In the genomic region with DNA sequence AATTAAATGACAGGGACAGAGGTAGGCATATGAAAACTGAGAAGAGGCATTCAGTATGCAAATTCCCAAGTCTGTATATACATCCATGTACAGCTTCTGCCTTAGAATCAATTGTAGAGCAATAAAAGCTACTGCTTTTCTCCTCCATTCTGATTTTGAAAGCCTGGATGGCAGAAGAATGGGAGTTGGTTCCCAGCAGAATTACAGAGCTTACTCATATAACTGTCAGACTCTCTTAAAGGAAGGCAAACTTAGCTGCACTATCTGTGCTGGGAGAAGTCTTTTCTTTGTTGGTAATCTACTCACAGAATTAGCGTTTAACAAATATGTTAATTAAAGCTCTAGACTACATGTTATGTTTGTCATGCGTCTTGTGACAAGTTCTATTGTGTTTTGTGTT, we compare ENCODE assay signal across 31 cellular contexts.
"Had no signal": no experiment of that assay in that cellular context is flagged by ENCODE, and none has a peak within 500 bp of the region (broad histone marks: within the 10 kb centered on the region; RNA-seq: fewer than 3 reads in every experiment).

No MANE protein-coding gene starts in this region.

- H3K9me3 Mint-ChIP-seq: brain had no signal

- H3K27me3 Mint-ChIP-seq: activated CD4-positive, alpha-beta memory T cell treated with anti-CD3 and anti-CD28 coated beads for 36 hours; activated CD4-positive, alpha-beta T cell treated with anti-CD3 and anti-CD28 coated beads, Interleukin-2, amount 10 ng/mL, durations not matched to agents 24 days and 14 days; activated naive CD4-positive, alpha-beta T cell treated with anti-CD3 and anti-CD28 coated beads, Interleukin-2, amount 10 ng/mL, durations not matched to agents 7 days and 5 days; activated naive CD8-positive, alpha-beta T cell treated with anti-CD3 and anti-CD28 coated beads, Interleukin-2, amount 10 ng/mL, durations not matched to agents 7 days and 5 days; brain; T-helper 17 cell had no signal

- H3K79me2 ChIP-seq: hepatocyte had no signal

- H3K4me1 Mint-ChIP-seq: activated CD4-positive, alpha-beta T cell treated with anti-CD3 and anti-CD28 coated beads, Interleukin-2, amount 10 ng/mL, durations not matched to agents 24 days and 14 days; activated naive CD4-positive, alpha-beta T cell treated with anti-CD3 and anti-CD28 coated beads, Interleukin-2, amount 10 ng/mL, durations not matched to agents 7 days and 5 days; activated naive CD8-positive, alpha-beta T cell treated with anti-CD3 and anti-CD28 coated beads, Interleukin-2, amount 10 ng/mL, durations not matched to agents 7 days and 5 days; immature natural killer cell; natural killer cell; T-helper 17 cell had no signal

- H3K36me3 ChIP-seq: ascending aorta, cardiac muscle cell, colonic mucosa, gastroesophageal sphincter, pancreas, right atrium auricular region, spleen, tibial nerve, WERI-Rb-1 had no signal

- H3K27ac Mint-ChIP-seq: activated CD4-positive, alpha-beta memory T cell treated with anti-CD3 and anti-CD28 coated beads for 36 hours; activated CD4-positive, alpha-beta T cell treated with anti-CD3 and anti-CD28 coated beads, Interleukin-2, amount 10 ng/mL, durations not matched to agents 24 days and 14 days; activated naive CD4-positive, alpha-beta T cell treated with anti-CD3 and anti-CD28 coated beads, Interleukin-2, amount 10 ng/mL, durations not matched to agents 7 days and 5 days; activated naive CD8-positive, alpha-beta T cell treated with anti-CD3 and anti-CD28 coated beads, Interleukin-2, amount 10 ng/mL, durations not matched to agents 7 days and 5 days; immature natural killer cell; natural killer cell; T-helper 17 cell had no signal

- H3K27me3 ChIP-seq: ascending aorta, cardiac muscle cell, colonic mucosa, gastroesophageal sphincter, hepatocyte, pancreas, right atrium auricular region, spleen, tibial nerve had no signal

- H3K4me3 ChIP-seq: ascending aorta, cardiac muscle cell, colonic mucosa, gastroesophageal sphincter, hepatocyte, pancreas, psoas muscle, right atrium auricular region, spleen, tibial nerve had no signal

- H3K27ac ChIP-seq: ascending aorta, cardiac muscle cell, colonic mucosa, gastroesophageal sphincter, hepatocyte, pancreas, psoas muscle, right atrium auricular region, spleen, tibial nerve, WERI-Rb-1 had no signal

- H3K4me1 ChIP-seq: ascending aorta, colonic mucosa, gastroesophageal sphincter, pancreas, psoas muscle, right atrium auricular region, spleen had no signal

- H3K4me3 Mint-ChIP-seq: activated CD4-positive, alpha-beta memory T cell treated with anti-CD3 and anti-CD28 coated beads for 36 hours; activated CD4-positive, alpha-beta T cell treated with anti-CD3 and anti-CD28 coated beads, Interleukin-2, amount 10 ng/mL, durations not matched to agents 24 days and 14 days; activated naive CD4-positive, alpha-beta T cell treated with anti-CD3 and anti-CD28 coated beads, Interleukin-2, amount 10 ng/mL, durations not matched to agents 7 days and 5 days; activated naive CD8-positive, alpha-beta T cell treated with anti-CD3 and anti-CD28 coated beads, Interleukin-2, amount 10 ng/mL, durations not matched to agents 7 days and 5 days; brain; immature natural killer cell; natural killer cell; T-helper 17 cell had no signal

- DNase-seq: activated CD4-positive, alpha-beta memory T cell treated with anti-CD3 and anti-CD28 coated beads for 36 hours; activated CD4-positive, alpha-beta T cell treated with anti-CD3 and anti-CD28 coated beads, Interleukin-2, amount 10 ng/mL, durations not matched to agents 24 days and 14 days; activated CD8-positive, alpha-beta memory T cell treated with anti-CD3 and anti-CD28 coated beads, Interleukin-2, amount 50 U/mL, for 4 hours; activated gamma-delta T cell; activated naive CD4-positive, alpha-beta T cell treated with anti-CD3 and anti-CD28 coated beads, Interleukin-2, amount 10 ng/mL, durations not matched to agents 7 days and 5 days; activated naive CD8-positive, alpha-beta T cell treated with anti-CD3 and anti-CD28 coated beads, Interleukin-2, amount 10 ng/mL, durations not matched to agents 7 days and 5 days; activated T-cell treated with anti-CD3 and anti-CD28 coated beads, Interleukin-2, amount 50 U/mL, for 1 hour; cerebellar nuclear complex; colonic mucosa; effector CD8-positive, alpha-beta T cell; immature natural killer cell; kidney; left colon; mesenchymal stem cell; natural killer cell; nucleus accumbens; pancreas; psoas muscle; spleen; stimulated activated naive CD4-positive, alpha-beta T cell; T-helper 17 cell; T1000; WERI-Rb-1 had no signal

- FAIRE-seq: kidney, pancreas had no signal

- H2AFZ ChIP-seq: hepatocyte had no signal

- H3K36me3 Mint-ChIP-seq: activated CD4-positive, alpha-beta memory T cell treated with anti-CD3 and anti-CD28 coated beads for 36 hours; activated naive CD4-positive, alpha-beta T cell treated with anti-CD3 and anti-CD28 coated beads, Interleukin-2, amount 10 ng/mL, durations not matched to agents 7 days and 5 days; activated naive CD8-positive, alpha-beta T cell treated with anti-CD3 and anti-CD28 coated beads, Interleukin-2, amount 10 ng/mL, durations not matched to agents 7 days and 5 days; brain; immature natural killer cell; natural killer cell had no signal

- ATAC-seq: activated CD4-positive, CD25-positive, alpha-beta regulatory T cell treated with anti-CD3 and anti-CD28 coated beads, Interleukin-2, amount 50 U/mL, for 24 hours; gastroesophageal sphincter; left colon; natural killer cell; pancreas; psoas muscle; T-helper 17 cell had no signal

- H3K9me3 ChIP-seq: ascending aorta, colonic mucosa, gastroesophageal sphincter, pancreas, psoas muscle, right atrium auricular region, tibial nerve had no signal

- H3K4me2 ChIP-seq: hepatocyte had no signal
